1 cellular context compared by ENCODE assay signal in genomic region chr2:187783446-187783845, GRCh38.
TF ChIP-seq lines count a peak whose summit lies in the region.

No MANE protein-coding gene starts in this region.

TF ChIP-seq in WTC11, 78 proteins besides CTCF, POLR2A, EP300 and RAD21 (continued from another document):
- TF ChIP-seq ZNF281 (CRISPR knock-in tag; IDR thresholded peaks at IDR 0.05), result no peak
- no peak for TF ChIP-seq GABPB1 (CRISPR knock-in tag; IDR thresholded peaks at IDR 0.05)
- no peak for TF ChIP-seq ZNF512 (CRISPR knock-in tag; IDR thresholded peaks at IDR 0.05; ENCODE audit: borderline replicate concordance)
